In the genomic region with DNA sequence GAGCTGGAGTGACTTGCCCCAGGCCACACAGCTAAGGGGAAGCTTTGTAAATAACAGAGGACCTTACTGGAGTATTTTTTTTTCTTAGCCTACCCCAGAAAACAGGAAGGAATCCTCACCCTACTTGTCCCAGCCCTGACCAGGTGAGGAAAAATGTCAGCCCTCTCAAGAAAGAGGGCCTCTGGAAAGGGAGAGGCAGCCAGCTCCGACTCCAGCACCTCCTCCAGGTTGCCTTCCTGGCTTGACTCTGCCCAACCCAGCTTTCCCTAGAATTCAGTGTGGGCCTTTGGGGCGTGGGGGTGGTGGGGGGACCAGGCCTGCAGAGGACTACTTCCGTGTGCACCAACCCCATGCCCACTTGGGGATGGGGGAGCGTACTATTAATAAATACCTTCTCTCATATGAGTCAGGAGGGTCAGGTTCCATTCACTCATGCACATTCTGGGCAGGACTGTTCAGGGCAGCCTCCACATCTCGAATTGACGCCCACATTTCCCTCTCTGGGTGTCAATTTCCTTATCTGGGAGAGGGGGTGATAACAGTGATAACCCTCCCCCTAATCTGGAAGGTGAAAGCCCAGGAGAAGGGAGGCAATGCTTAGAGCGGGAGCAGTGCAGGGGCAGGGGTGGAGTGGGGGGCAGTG, we compare ENCODE assay signal across 1 cellular context.
A peak's percentile ranks its signal among the peaks of the same experiment; 100 is the strongest.
TF ChIP-seq lines count a peak whose summit lies in the region.

No MANE protein-coding gene starts in this region.

TF ChIP-seq in HEK293, 187 proteins besides CTCF, POLR2A, EP300 and RAD21 (continued from another document):
- TF ChIP-seq ZNF558 (tag by site-specific recombination; IDR thresholded peaks at IDR 0.05) (no peak), EGR2 (tag by site-specific recombination; IDR thresholded peaks at IDR 0.05; ENCODE audit: low read depth) (peak; percentile 83), ZNF133 (tag by site-specific recombination; IDR thresholded peaks at IDR 0.05) (no peak), ZNF561 (tag by site-specific recombination; IDR thresholded peaks at IDR 0.05; ENCODE audit: borderline replicate concordance) (no peak), ZNF2 (tag by site-specific recombination; IDR thresholded peaks at IDR 0.05) (no peak), ZNF132 (tag by site-specific recombination; IDR thresholded peaks at IDR 0.05; ENCODE audit: borderline replicate concordance) (no peak), BCL11A (tag by site-specific recombination; IDR thresholded peaks at IDR 0.05; ENCODE audit: low read depth) (no peak), ZNF114 (tag by site-specific recombination; IDR thresholded peaks at IDR 0.05) (no peak), ZNF350 (tag by site-specific recombination; IDR thresholded peaks at IDR 0.05) (no peak), MYNN (tag by site-specific recombination; IDR thresholded peaks at IDR 0.05; ENCODE audit: borderline replicate concordance) (no peak)
- TF ChIP-seq, protein P1, sequence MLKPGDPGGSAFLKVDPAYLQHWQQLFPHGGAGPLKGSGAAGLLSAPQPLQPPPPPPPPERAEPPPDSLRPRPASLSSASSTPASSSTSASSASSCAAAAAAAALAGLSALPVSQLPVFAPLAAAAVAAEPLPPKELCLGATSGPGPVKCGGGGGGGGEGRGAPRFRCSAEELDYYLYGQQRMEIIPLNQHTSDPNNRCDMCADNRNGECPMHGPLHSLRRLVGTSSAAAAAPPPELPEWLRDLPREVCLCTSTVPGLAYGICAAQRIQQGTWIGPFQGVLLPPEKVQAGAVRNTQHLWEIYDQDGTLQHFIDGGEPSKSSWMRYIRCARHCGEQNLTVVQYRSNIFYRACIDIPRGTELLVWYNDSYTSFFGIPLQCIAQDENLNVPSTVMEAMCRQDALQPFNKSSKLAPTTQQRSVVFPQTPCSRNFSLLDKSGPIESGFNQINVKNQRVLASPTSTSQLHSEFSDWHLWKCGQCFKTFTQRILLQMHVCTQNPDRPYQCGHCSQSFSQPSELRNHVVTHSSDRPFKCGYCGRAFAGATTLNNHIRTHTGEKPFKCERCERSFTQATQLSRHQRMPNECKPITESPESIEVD (tag by site-specific recombination; IDR thresholded peaks at IDR 0.05): no peak
- TF ChIP-seq, protein P2, sequence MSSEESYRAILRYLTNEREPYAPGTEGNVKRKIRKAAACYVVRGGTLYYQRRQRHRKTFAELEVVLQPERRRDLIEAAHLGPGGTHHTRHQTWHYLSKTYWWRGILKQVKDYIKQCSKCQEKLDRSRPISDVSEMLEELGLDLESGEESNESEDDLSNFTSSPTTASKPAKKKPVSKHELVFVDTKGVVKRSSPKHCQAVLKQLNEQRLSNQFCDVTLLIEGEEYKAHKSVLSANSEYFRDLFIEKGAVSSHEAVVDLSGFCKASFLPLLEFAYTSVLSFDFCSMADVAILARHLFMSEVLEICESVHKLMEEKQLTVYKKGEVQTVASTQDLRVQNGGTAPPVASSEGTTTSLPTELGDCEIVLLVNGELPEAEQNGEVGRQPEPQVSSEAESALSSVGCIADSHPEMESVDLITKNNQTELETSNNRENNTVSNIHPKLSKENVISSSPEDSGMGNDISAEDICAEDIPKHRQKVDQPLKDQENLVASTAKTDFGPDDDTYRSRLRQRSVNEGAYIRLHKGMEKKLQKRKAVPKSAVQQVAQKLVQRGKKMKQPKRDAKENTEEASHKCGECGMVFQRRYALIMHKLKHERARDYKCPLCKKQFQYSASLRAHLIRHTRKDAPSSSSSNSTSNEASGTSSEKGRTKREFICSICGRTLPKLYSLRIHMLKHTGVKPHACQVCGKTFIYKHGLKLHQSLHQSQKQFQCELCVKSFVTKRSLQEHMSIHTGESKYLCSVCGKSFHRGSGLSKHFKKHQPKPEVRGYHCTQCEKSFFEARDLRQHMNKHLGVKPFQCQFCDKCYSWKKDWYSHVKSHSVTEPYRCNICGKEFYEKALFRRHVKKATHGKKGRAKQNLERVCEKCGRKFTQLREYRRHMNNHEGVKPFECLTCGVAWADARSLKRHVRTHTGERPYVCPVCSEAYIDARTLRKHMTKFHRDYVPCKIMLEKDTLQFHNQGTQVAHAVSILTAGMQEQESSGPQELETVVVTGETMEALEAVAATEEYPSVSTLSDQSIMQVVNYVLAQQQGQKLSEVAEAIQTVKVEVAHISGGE (tag by site-specific recombination; conservative IDR thresholded peaks at IDR 0.05; ENCODE audit: low read depth): no peak
